12 cellular contexts compared by ENCODE assay signal in the genomic region with DNA sequence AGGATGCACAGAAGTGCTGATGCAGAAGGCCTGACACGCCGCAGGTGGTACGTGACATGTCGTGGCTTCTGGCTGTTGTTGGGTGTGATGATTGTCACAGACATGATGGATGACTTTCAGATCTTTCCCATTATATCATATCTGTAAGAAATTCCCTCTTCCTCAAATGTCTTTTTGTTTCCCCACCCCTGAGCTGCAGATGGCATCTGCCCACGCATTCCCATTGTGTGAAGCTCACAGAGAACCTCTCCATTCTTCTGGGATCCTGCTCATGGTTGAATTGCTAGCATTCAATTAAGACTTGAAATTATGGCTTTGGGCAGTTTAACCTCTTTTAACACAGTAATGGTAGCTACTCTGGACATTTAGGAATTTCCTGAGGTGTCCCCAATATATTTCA. TPM values are rescaled to one million over a fixed set of nuclear protein-coding genes. Genes with fewer than 3 reads are reported as not detected.
DNase-seq lines count a peak whose midpoint lies in the region; ATAC-seq and TF ChIP-seq lines count a peak whose summit lies in the region.
"Had no signal": no experiment of that assay in that cellular context is flagged by ENCODE, and none has a peak within 500 bp of the region (broad histone marks: within the 10 kb centered on the region; RNA-seq: fewer than 3 reads in every experiment).

No MANE protein-coding gene starts in this region.

- DNase-seq in NCI-H226 (peak; percentile 9), posterior cingulate gyrus (peak in 6 of 10 donors; percentile 44 to 94 (median 62)), omental fat pad (ENCODE audit: low spot score) (no peak)
- no peak for DNase-seq in activated CD4-positive, alpha-beta T cell treated with anti-CD3 and anti-CD28 coated beads, Interleukin-2, amount 50 U/mL, for 4 hours
- DNase-seq: CD8-positive, alpha-beta T cell; COR-L47; DND-41; GDM1 had no signal

- no peak for ATAC-seq in omental fat pad (ENCODE audit: low FRiP score)
- ATAC-seq in HG02759 (IDR thresholded peaks at IDR 0.05; ENCODE audit: unreplicated experiment) = no peak
- ATAC-seq: A549; CD8-positive, alpha-beta T cell had no signal

- no peak overlapping the region for H3K4me3 Mint-ChIP-seq in nephron
- H3K4me3 Mint-ChIP-seq: CD14-positive monocyte; CD8-positive, alpha-beta T cell had no signal

- H3K36me3 Mint-ChIP-seq in nephron (ENCODE audit: low read depth) = no peaks in the 10 kb centered on the region
- H3K36me3 Mint-ChIP-seq: CD14-positive monocyte; CD8-positive, alpha-beta T cell had no signal

- TF ChIP-seq CTCF in nephron (IDR thresholded peaks at IDR 0.05; ENCODE audit: unreplicated experiment in 3 of 3) (no peak), omental fat pad (IDR thresholded peaks at IDR 0.05) (no peak)

- intact Hi-C loops in posterior cingulate gyrus (cut with DNase I) = no loop called here

- peaks cover 5% of the 10 kb centered on the region for H3K4me1 Mint-ChIP-seq in nephron
- H3K4me1 Mint-ChIP-seq: CD14-positive monocyte had no signal

- H3K9me3 Mint-ChIP-seq in nephron = no peaks in the 10 kb centered on the region
- H3K9me3 Mint-ChIP-seq: CD8-positive, alpha-beta T cell had no signal

- peak overlapping the region; percentile 39 to 87 (median 61) for H3K27ac Mint-ChIP-seq in nephron
- H3K27ac Mint-ChIP-seq: CD14-positive monocyte; CD8-positive, alpha-beta T cell had no signal

- peaks cover 4% of the 10 kb centered on the region for H3K27me3 Mint-ChIP-seq in nephron (ENCODE audit: low read depth)

RNA-seq across cellular contexts. Expression of gene EPHA4, which starts 28.3 kb away (rescaled TPM):
- total RNA-seq in omental fat pad = 10 to 100 TPM; 18.5 to 43.0 (median 23.6) TPM

Comparison
In these comparisons a context has a peak if more than half of its experiments do, and no peak if none do; other contexts are left out.
1. DNase-seq: peak in NCI-H226 (single experiment) and posterior cingulate gyrus (6 of 10); none in omental fat pad (single experiment) and activated CD4-positive, alpha-beta T cell treated with anti-CD3 and anti-CD28 coated beads, Interleukin-2, amount 50 U/mL, for 4 hours (0 of 2).